13 cellular contexts compared by ENCODE assay signal in the genomic region with DNA sequence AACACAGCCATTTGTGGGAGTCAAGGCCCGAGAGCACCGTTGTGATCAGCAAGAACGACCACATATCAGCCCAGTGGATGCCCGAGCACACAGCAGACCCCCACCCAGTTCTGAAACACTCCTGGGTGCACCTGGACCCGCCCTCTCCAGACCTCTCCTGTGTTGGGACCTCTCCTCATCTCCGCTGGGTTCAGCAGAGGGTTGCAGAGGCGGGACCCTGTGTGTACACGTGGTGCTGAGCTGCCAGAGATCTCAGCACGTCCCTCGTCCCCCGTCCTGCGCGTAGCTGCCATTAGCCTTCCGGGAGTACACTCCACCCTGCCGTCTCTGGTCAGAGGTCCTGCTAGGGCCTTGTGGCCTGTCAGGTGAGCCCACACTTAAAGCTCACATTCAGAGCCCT.
"Had no signal": no experiment of that assay in that cellular context is flagged by ENCODE, and none has a peak within 500 bp of the region (broad histone marks: within the 10 kb centered on the region; RNA-seq: fewer than 3 reads in every experiment).

No MANE protein-coding gene starts in this region.

- H3K4me1 Mint-ChIP-seq: activated CD8-positive, alpha-beta memory T cell treated with anti-CD3 and anti-CD28 coated beads, Interleukin-2, amount 10 ng/mL, durations not matched to agents 7 days and 5 days had no signal

- H3K9me3 Mint-ChIP-seq: natural killer cell treated with Interleukin-12 subunit alpha and Interleukin-12 subunit beta and Interleukin-15 and Interleukin-18, amount 100 ng/mL, for 72 hours; type B pancreatic cell had no signal

- H3K27ac Mint-ChIP-seq: activated CD8-positive, alpha-beta memory T cell treated with anti-CD3 and anti-CD28 coated beads, Interleukin-2, amount 10 ng/mL, durations not matched to agents 7 days and 5 days; type B pancreatic cell had no signal

- DNase-seq: activated CD4-positive, alpha-beta T cell treated with anti-CD3 and anti-CD28 coated beads, Interleukin-2, amount 50 U/mL, for 4 hours; activated CD4-positive, CD25-positive, alpha-beta regulatory T cell treated with anti-CD3 and anti-CD28 coated beads, Interleukin-2, amount 50 U/mL, for 72 hours; activated CD8-positive, alpha-beta memory T cell treated with anti-CD3 and anti-CD28 coated beads, Interleukin-2, amount 10 ng/mL, durations not matched to agents 7 days and 5 days; activated gamma-delta T cell; activated T-cell treated with anti-CD3 and anti-CD28 coated beads, Interleukin-2, amount 50 U/mL, for 48 hours; central memory CD4-positive, alpha-beta T cell; effector memory CD4-positive, alpha-beta T cell; hypothalamus; T-helper 9 cell had no signal

- H3K27me3 Mint-ChIP-seq: activated CD8-positive, alpha-beta memory T cell treated with anti-CD3 and anti-CD28 coated beads, Interleukin-2, amount 10 ng/mL, durations not matched to agents 7 days and 5 days; natural killer cell treated with Interleukin-12 subunit alpha and Interleukin-12 subunit beta and Interleukin-15 and Interleukin-18, amount 100 ng/mL, for 72 hours; type B pancreatic cell had no signal

- H3K27me3 ChIP-seq: SJSA1 had no signal

- H3K9me3 ChIP-seq: SJSA1 had no signal

- H3K27ac ChIP-seq: epithelial cell of prostate had no signal

- H3K4me3 Mint-ChIP-seq: activated CD8-positive, alpha-beta memory T cell treated with anti-CD3 and anti-CD28 coated beads, Interleukin-2, amount 10 ng/mL, durations not matched to agents 7 days and 5 days; natural killer cell treated with Interleukin-12 subunit alpha and Interleukin-12 subunit beta and Interleukin-15 and Interleukin-18, amount 100 ng/mL, for 72 hours; type B pancreatic cell had no signal

- ATAC-seq: activated CD8-positive, alpha-beta memory T cell treated with anti-CD3 and anti-CD28 coated beads, Interleukin-2, amount 10 ng/mL, durations not matched to agents 7 days and 5 days; natural killer cell treated with Interleukin-12 subunit alpha and Interleukin-12 subunit beta and Interleukin-15 and Interleukin-18, amount 100 ng/mL, for 72 hours had no signal

- H3K4me3 ChIP-seq: SJSA1 had no signal
